8 cellular contexts compared by ENCODE assay signal in genomic region chr10:1048732-1049424, GRCh38. TPM values are rescaled to one million over a fixed set of nuclear protein-coding genes. Genes with fewer than 3 reads are reported as not detected.
A peak's percentile ranks its signal among the peaks of the same experiment; 100 is the strongest.
DNase-seq lines count a peak whose midpoint lies in the region; ATAC-seq and TF ChIP-seq lines count a peak whose summit lies in the region.

TSS of gene IDI1 (minus strand) at chr10:1049119. CDS start at chr10:1049003, 116 bp downstream.

- no TSS peak for BruUV-seq in PC-3 (replicated peaks; lab: Mats Ljungman, UMichigan)

- H3K36me3 ChIP-seq in PC-3 (ENCODE audit: low read depth, low read length) (no peaks in the 10 kb centered on the region; the same call in 1 of the 2 replicates), mucosa of descending colon (ENCODE audit: low read depth) (no peaks in the 10 kb centered on the region)

- H3K9me3 ChIP-seq in PC-3 (ENCODE audit: low read length) (no peaks in the 10 kb centered on the region), mucosa of descending colon (no peaks in the 10 kb centered on the region)

- H2AFZ ChIP-seq in PC-3 (ENCODE audit: low read length), result no peak within 1 kb of the TSS

- no peak for TF ChIP-seq CTCF in PC-3 (conservative IDR thresholded peaks at IDR 0.05; ENCODE audit: low read depth, low read length)
- no peak for TF ChIP-seq CTCF in mucosa of descending colon (IDR thresholded peaks at IDR 0.05)

- peak; percentile 86 for ATAC-seq in GM21717 (IDR thresholded peaks at IDR 0.05; ENCODE audit: unreplicated experiment)
- ATAC-seq in PC-3, result peak; percentile 80
- ATAC-seq in mucosa of descending colon, result peak; percentile 91

- H3K27ac ChIP-seq in PC-3 (ENCODE audit: low read length) (peak within 1 kb of the TSS; percentile 94), epithelial cell of prostate (peak within 1 kb of the TSS; percentile 97)

- POLR2A ChIA-PET in PC-3 (lab: Charles Lee; ENCODE audit: unreplicated experiment), result no interaction called here

- peaks cover 19% of the 10 kb centered on the region; the same call in 1 of the 2 replicates for H4K20me1 ChIP-seq in PC-3 (ENCODE audit: low read length)

- peaks cover 7% of the 10 kb centered on the region for H3K4me1 ChIP-seq in PC-3 (ENCODE audit: insufficient read depth, low read length)
- H3K4me1 ChIP-seq in mucosa of descending colon (ENCODE audit: low read depth), result peaks cover 19% of the 10 kb centered on the region

- H3K9me2 ChIP-seq in PC-3 (replicated peaks; ENCODE audit: low read length), result no peaks in the 10 kb centered on the region

- H3K4me3 ChIP-seq in Jurkat, Clone E6-1 (ENCODE audit: low read length), result peak within 1 kb of the TSS; percentile 99
- peak within 1 kb of the TSS; percentile 93 for H3K4me3 ChIP-seq in PC-3 (ENCODE audit: low read length)
- peak within 1 kb of the TSS; percentile 56 for H3K4me3 ChIP-seq in mucosa of descending colon

- intact Hi-C loops in PC-3 (cut with micrococcal nuclease), result no loop called here
- intact Hi-C loops in mucosa of descending colon (cut with DNase I, micrococcal nuclease), result no loop called here

- no peaks in the 10 kb centered on the region for H3K27me3 ChIP-seq in PC-3 (ENCODE audit: low read length)

- CTCF ChIA-PET in PC-3 (lab: Charles Lee), result no interaction called here

- peak within 1 kb of the TSS; percentile 96 for H3K4me2 ChIP-seq in PC-3 (ENCODE audit: low read length)

- H3K79me2 ChIP-seq in PC-3 (ENCODE audit: low read length), result peaks cover 79% of the 10 kb centered on the region

- DNase-seq in DMS53 (lab: John Stamatoyannopoulos, UW) (peak; percentile 100), PC-3 (peak; percentile 88), activated T-cell treated with anti-CD3 and anti-CD28 coated beads for 48 hours (ENCODE audit: low read depth) (peak; percentile 96), epithelial cell of prostate (ENCODE audit: low read depth, low spot score) (peak; percentile 95), mucosa of descending colon (peak; percentile 96 to 99 (median 98))
- DNase-seq in Jurkat, Clone E6-1 (ENCODE audit: low read depth, low spot score), result peak; percentile 98
- DNase-seq in stimulated activated CD8-positive, alpha-beta memory T cell treated with anti-CD3 and anti-CD28 coated beads, Interleukin-4, amount 100 ng/mL, for 1 hour (ENCODE audit: low read depth in 2 of 2, low spot score in 1 of 2), result peak; percentile 91 to 94

- H3K9ac ChIP-seq in PC-3 (ENCODE audit: low read length), result peak within 1 kb of the TSS; percentile 92

- H3F3A ChIP-seq in PC-3 (ENCODE audit: low read length, unreplicated experiment), result no peaks in the 10 kb centered on the region

RNA-seq across cellular contexts. Expression of gene IDI1, which starts in this region (rescaled TPM):
- 72.8 TPM for polyA plus RNA-seq in Jurkat, Clone E6-1 (2012; ENCODE audit: insufficient read depth, insufficient read length)
- 21.9 and 30.2 TPM in 2 replicates for total RNA-seq in PC-3 (2014; rRNA removed)
- total RNA-seq in mucosa of descending colon, result 10 to 100 TPM; 37.7 to 71.2 (median 65.8) TPM

Comparison
In these comparisons a context has a peak if more than half of its experiments do, and no peak if none do; other contexts are left out.
1. Peak in every context shown above with its lines: DNase-seq, ATAC-seq, H3K4me3 ChIP-seq and H3K27ac ChIP-seq.